8 cellular contexts compared by ENCODE assay signal in genomic region chr2:231514951-231515297, GRCh38. TPM values are rescaled to one million over a fixed set of nuclear protein-coding genes. Genes with fewer than 3 reads are reported as not detected.
DNase-seq lines count a peak whose midpoint lies in the region; ATAC-seq, FAIRE-seq and TF ChIP-seq lines count a peak whose summit lies in the region.

No MANE protein-coding gene starts in this region.

- H3K4me1 ChIP-seq in fibroblast of lung (ENCODE audit: control insufficient read depth, extremely low read depth, insufficient read depth, low read length), result no peaks in the 10 kb centered on the region
- peaks cover 9% of the 10 kb centered on the region for H3K4me1 ChIP-seq in rectal smooth muscle tissue (ENCODE audit: control insufficient read depth, insufficient read depth, low read length)

- H3K4me3 ChIP-seq in GM12875 (ENCODE audit: low read depth, low read length) (peak overlapping the region; percentile 69), fibroblast of lung (replicated peaks in 1 of 4; ENCODE audit: control extremely low read depth in 1 of 4, insufficient read depth in 1 of 4, low read depth in 3 of 4, low read length in 4 of 4) (peak overlapping the region; percentile 56 to 80 (median 64)), rectal smooth muscle tissue (ENCODE audit: low read length) (peak overlapping the region; percentile 98)

- CTCF ChIA-PET in RWPE1 (lab: Yijun Ruan, JAX), result interaction anchor here (1.0 to 1.2 kb wide), 2 partner anchors 86 to 163 kb away, joined by 3 to 4 read pairs; no protein-coding TSS in a partner anchor

- H3K4me2 ChIP-seq in fibroblast of lung (ENCODE audit: extremely low read depth, insufficient read depth, low read length), result peak overlapping the region; percentile 95

- no peaks in the 10 kb centered on the region for H3K79me2 ChIP-seq in fibroblast of lung (ENCODE audit: control insufficient read depth, insufficient read depth, low read length)

- POLR2A ChIA-PET in RWPE1 (lab: Yijun Ruan, JAX; ENCODE audit: low non-redundant PET), result no interaction called here

- no peak for TF ChIP-seq POLR2A in GM12891 (IDR thresholded peaks at IDR 0.05; ENCODE audit: low read depth, low read length)

- DNase-seq in RWPE1 (ENCODE audit: low spot score), result no peak
- peak in 1 of 2 donors; percentile 12 for DNase-seq in fibroblast of lung (ENCODE audit: low read depth in 2 of 2)
- no peak for DNase-seq in GM12891 (ENCODE audit: insufficient read length, low spot score)
- no peak for DNase-seq in RKO (ENCODE audit: low spot score)

- H3K27me3 ChIP-seq in fibroblast of lung (ENCODE audit: control insufficient read depth, insufficient read depth, low read length), result peaks cover 2% of the 10 kb centered on the region
- H3K27me3 ChIP-seq in rectal smooth muscle tissue (ENCODE audit: control insufficient read depth, insufficient read depth, low read length), result no peaks in the 10 kb centered on the region

- no peaks in the 10 kb centered on the region for H3K36me3 ChIP-seq in fibroblast of lung (ENCODE audit: control insufficient read depth, insufficient read depth, low read length)
- no peaks in the 10 kb centered on the region for H3K36me3 ChIP-seq in rectal smooth muscle tissue (ENCODE audit: control insufficient read depth, insufficient read depth, low read length)

- H2AFZ ChIP-seq in fibroblast of lung (ENCODE audit: low read length), result peak overlapping the region; percentile 76

- TF ChIP-seq CTCF in GM12875 (IDR thresholded peaks at IDR 0.05; ENCODE audit: borderline replicate concordance, insufficient read depth, low read depth, low read length), result no peak
- TF ChIP-seq CTCF in RWPE1 (conservative IDR thresholded peaks at IDR 0.05; ENCODE audit: low read depth), result no peak
- no peak for TF ChIP-seq CTCF in fibroblast of lung (conservative IDR thresholded peaks at IDR 0.05 in 1 of 2, IDR thresholded peaks at IDR 0.05 in 1 of 2; ENCODE audit: low read depth in 1 of 2, low read length in 2 of 2)

- FAIRE-seq in GM12891 (lab: Jason Lieb, UNC), result no peak

- H3K9ac ChIP-seq in fibroblast of lung (ENCODE audit: insufficient read depth, low read length) (peak overlapping the region; percentile 70), rectal smooth muscle tissue (ENCODE audit: low read length) (peak overlapping the region; percentile 92)

- no peaks in the 10 kb centered on the region for H3K9me3 ChIP-seq in fibroblast of lung (ENCODE audit: control insufficient read depth, insufficient read depth, low read depth, low read length)

- H3K27ac ChIP-seq in RWPE1, result peak overlapping the region; percentile 70
- peak overlapping the region; percentile 59 for H3K27ac ChIP-seq in fibroblast of lung (ENCODE audit: insufficient read depth, low read length)
- H3K27ac ChIP-seq in rectal smooth muscle tissue (ENCODE audit: low read depth, low read length), result peak overlapping the region; percentile 89

- no peak for ATAC-seq in HG03469 (IDR thresholded peaks at IDR 0.05; ENCODE audit: unreplicated experiment)
- ATAC-seq in GM21360 (IDR thresholded peaks at IDR 0.05; ENCODE audit: unreplicated experiment), result no peak

- no peaks in the 10 kb centered on the region for H4K20me1 ChIP-seq in fibroblast of lung (ENCODE audit: control insufficient read depth, extremely low read depth, insufficient read depth, low read length)

TF ChIP-seq in GM12891, 5 proteins besides CTCF, POLR2A, EP300 and RAD21:
- TF ChIP-seq PAX5 (IDR thresholded peaks at IDR 0.05; ENCODE audit: insufficient read depth, low read length, severe bottlenecking), result no peak
- TF ChIP-seq POU2F2 (IDR thresholded peaks at IDR 0.05; ENCODE audit: low read depth, low read length), result no peak
- TF ChIP-seq TAF1 (IDR thresholded peaks at IDR 0.05; ENCODE audit: low read depth, low read length), result no peak
- no peak for TF ChIP-seq SPI1 (IDR thresholded peaks at IDR 0.05; ENCODE audit: low read depth, low read length)
- no peak for TF ChIP-seq POLR2AphosphoS5 (IDR thresholded peaks at IDR 0.05; ENCODE audit: low read depth, low read length)

RNA-seq across cellular contexts. Expression of gene NMUR1, which starts 15.3 kb away (rescaled TPM):
- under 0.01 and 0.50 TPM in 2 replicates for total RNA-seq in fibroblast of lung
- polyA plus RNA-seq in fibroblast of lung, result 0.01 and 0.02 TPM in 2 replicates
- polyA plus RNA-seq in fibroblast of lung (2012), result 0.06 TPM in 1 of 2 replicates, not detected in the other
- not detected in 2 replicates for polyA minus RNA-seq in fibroblast of lung (ENCODE audit: low replicate concordance)
- polyA plus RNA-seq in GM12891 (2012; ENCODE audit: low read depth, missing spikeins), result 0.31 TPM

RNA-seq across cellular contexts. Expression of gene NCL, which starts 50.6 kb away (rescaled TPM):
- 97.6 and 113 TPM in 2 replicates for total RNA-seq in fibroblast of lung
- 73.5 and 122 TPM in 2 replicates for polyA plus RNA-seq in fibroblast of lung
- polyA plus RNA-seq in fibroblast of lung (2012), result 297 and 400 TPM in 2 replicates
- polyA minus RNA-seq in fibroblast of lung (ENCODE audit: low replicate concordance), result 23.5 and 42.5 TPM in 2 replicates
- 341 TPM for polyA plus RNA-seq in GM12891 (2012; ENCODE audit: low read depth, missing spikeins)
